Comparison of ENCODE assay signal across 10 cellular contexts in genomic region chr17:18235743-18236256, GRCh38. TPM values are rescaled to one million over a fixed set of nuclear protein-coding genes. Genes with fewer than 3 reads are reported as not detected.
DNase-seq lines count a peak whose midpoint lies in the region; ATAC-seq and TF ChIP-seq lines count a peak whose summit lies in the region.
"Had no signal": no experiment of that assay in that cellular context is flagged by ENCODE, and none has a peak within 500 bp of the region (broad histone marks: within the 10 kb centered on the region; RNA-seq: fewer than 3 reads in every experiment).

No MANE protein-coding gene starts in this region.

- peak overlapping the region; percentile 74 for H3K27ac Mint-ChIP-seq in activated CD4-positive, alpha-beta T cell treated with anti-CD3 and anti-CD28 coated beads for 36 hours
- H3K27ac Mint-ChIP-seq in activated CD8-positive, alpha-beta memory T cell treated with anti-CD3 and anti-CD28 coated beads, Interleukin-2, amount 10 ng/mL, durations not matched to agents 7 days and 5 days: no peak overlapping the region
- H3K27ac Mint-ChIP-seq in stimulated activated memory B cell treated with anti-CD40 and anti-IgM and Interleukin-4, amounts not matched to agents 10 μg/mL and 1 μg/mL and 100 μg/mL, for 72 hours: peak overlapping the region; percentile 42

- no peaks in the 10 kb centered on the region for H3K9me3 Mint-ChIP-seq in activated CD4-positive, alpha-beta T cell treated with anti-CD3 and anti-CD28 coated beads for 36 hours (ENCODE audit: low read depth)
- H3K9me3 Mint-ChIP-seq in activated CD8-positive, alpha-beta memory T cell treated with anti-CD3 and anti-CD28 coated beads, Interleukin-2, amount 10 ng/mL, durations not matched to agents 7 days and 5 days (ENCODE audit: low read depth): no peaks in the 10 kb centered on the region
- H3K9me3 Mint-ChIP-seq in stimulated activated memory B cell treated with anti-CD40 and anti-IgM and Interleukin-4, amounts not matched to agents 10 μg/mL and 1 μg/mL and 100 μg/mL, for 72 hours: no peaks in the 10 kb centered on the region

- POLR2A ChIA-PET in activated CD4-positive, alpha-beta T cell treated with anti-CD3 and anti-CD28 coated beads for 36 hours (lab: Charles Lee): no interaction called here

- no peak overlapping the region for H3K9ac ChIP-seq in fibroblast of lung (ENCODE audit: insufficient read depth, low read length)
- H3K9ac ChIP-seq: parathyroid adenoma had no signal

- peaks cover 9% of the 10 kb centered on the region for H3K36me3 Mint-ChIP-seq in activated CD4-positive, alpha-beta T cell treated with anti-CD3 and anti-CD28 coated beads for 36 hours (ENCODE audit: low read depth)
- H3K36me3 Mint-ChIP-seq in activated CD8-positive, alpha-beta memory T cell treated with anti-CD3 and anti-CD28 coated beads, Interleukin-2, amount 10 ng/mL, durations not matched to agents 7 days and 5 days: no peaks in the 10 kb centered on the region
- peaks cover 34% of the 10 kb centered on the region for H3K36me3 Mint-ChIP-seq in stimulated activated memory B cell treated with anti-CD40 and anti-IgM and Interleukin-4, amounts not matched to agents 10 μg/mL and 1 μg/mL and 100 μg/mL, for 72 hours

- intact Hi-C loops in activated CD4-positive, alpha-beta T cell treated with anti-CD3 and anti-CD28 coated beads for 36 hours (cut with DNase I, micrococcal nuclease): no loop called here

- H3K4me1 ChIP-seq in fibroblast of lung (ENCODE audit: control insufficient read depth, extremely low read depth, insufficient read depth, low read length): no peaks in the 10 kb centered on the region
- H3K4me1 ChIP-seq: parathyroid adenoma had no signal

- H3K27me3 ChIP-seq in fibroblast of lung (ENCODE audit: control insufficient read depth, insufficient read depth, low read length): no peaks in the 10 kb centered on the region

- no peaks in the 10 kb centered on the region for H3K9me3 ChIP-seq in fibroblast of lung (ENCODE audit: control insufficient read depth, insufficient read depth, low read depth, low read length)

- no peak overlapping the region for H3K4me3 Mint-ChIP-seq in activated CD4-positive, alpha-beta T cell treated with anti-CD3 and anti-CD28 coated beads for 36 hours
- H3K4me3 Mint-ChIP-seq in activated CD8-positive, alpha-beta memory T cell treated with anti-CD3 and anti-CD28 coated beads, Interleukin-2, amount 10 ng/mL, durations not matched to agents 7 days and 5 days: no peak overlapping the region
- H3K4me3 Mint-ChIP-seq in stimulated activated memory B cell treated with anti-CD40 and anti-IgM and Interleukin-4, amounts not matched to agents 10 μg/mL and 1 μg/mL and 100 μg/mL, for 72 hours: no peak overlapping the region

- peaks cover 19% of the 10 kb centered on the region for H3K36me3 ChIP-seq in fibroblast of lung (ENCODE audit: control insufficient read depth, insufficient read depth, low read length)

- H3K4me3 ChIP-seq in fibroblast of lung (replicated peaks in 1 of 4; ENCODE audit: control extremely low read depth in 1 of 4, insufficient read depth in 1 of 4, low read depth in 3 of 4, low read length in 4 of 4): no peak overlapping the region
- no peak overlapping the region for H3K4me3 ChIP-seq in coronary artery
- H3K4me3 ChIP-seq: GM12878 had no signal

- TF ChIP-seq CTCF in fibroblast of lung (conservative IDR thresholded peaks at IDR 0.05 in 1 of 2, IDR thresholded peaks at IDR 0.05 in 1 of 2; ENCODE audit: low read depth in 1 of 2, low read length in 2 of 2) (no peak), coronary artery (IDR thresholded peaks at IDR 0.05) (no peak)

- no peaks in the 10 kb centered on the region for H4K20me1 ChIP-seq in fibroblast of lung (ENCODE audit: control insufficient read depth, extremely low read depth, insufficient read depth, low read length)

- no peak overlapping the region for H2AFZ ChIP-seq in fibroblast of lung (ENCODE audit: low read length)
- H2AFZ ChIP-seq: parathyroid adenoma had no signal

- CTCF ChIA-PET in activated CD4-positive, alpha-beta T cell treated with anti-CD3 and anti-CD28 coated beads for 36 hours (lab: Charles Lee): no interaction called here
- CTCF ChIA-PET in activated CD8-positive, alpha-beta memory T cell treated with anti-CD3 and anti-CD28 coated beads, Interleukin-2, amount 10 ng/mL, durations not matched to agents 7 days and 5 days (lab: Charles Lee): no interaction called here

- peak; percentile 91 for ATAC-seq in activated CD4-positive, alpha-beta T cell treated with anti-CD3 and anti-CD28 coated beads for 36 hours
- ATAC-seq in activated CD8-positive, alpha-beta memory T cell treated with anti-CD3 and anti-CD28 coated beads, Interleukin-2, amount 10 ng/mL, durations not matched to agents 7 days and 5 days: peak; percentile 24
- peak; percentile 6 for ATAC-seq in stimulated activated memory B cell treated with anti-CD40 and anti-IgM and Interleukin-4, amounts not matched to agents 10 μg/mL and 1 μg/mL and 100 μg/mL, for 72 hours
- ATAC-seq in GM21526 (IDR thresholded peaks at IDR 0.05; ENCODE audit: low FRiP score, unreplicated experiment): no peak
- ATAC-seq: GM12878 had no signal

- H3K27me3 Mint-ChIP-seq in activated CD4-positive, alpha-beta T cell treated with anti-CD3 and anti-CD28 coated beads for 36 hours: no peaks in the 10 kb centered on the region
- H3K27me3 Mint-ChIP-seq in activated CD8-positive, alpha-beta memory T cell treated with anti-CD3 and anti-CD28 coated beads, Interleukin-2, amount 10 ng/mL, durations not matched to agents 7 days and 5 days: no peaks in the 10 kb centered on the region
- H3K27me3 Mint-ChIP-seq in stimulated activated memory B cell treated with anti-CD40 and anti-IgM and Interleukin-4, amounts not matched to agents 10 μg/mL and 1 μg/mL and 100 μg/mL, for 72 hours: no peaks in the 10 kb centered on the region

- DNase-seq in activated CD4-positive, alpha-beta T cell treated with anti-CD3 and anti-CD28 coated beads for 36 hours: peak; percentile 78
- DNase-seq in activated CD4-positive, alpha-beta T cell treated with anti-CD3 and anti-CD28 coated beads, Interleukin-2, amount 50 U/mL, for 4 hours: no peak
- DNase-seq in activated CD8-positive, alpha-beta memory T cell treated with anti-CD3 and anti-CD28 coated beads, Interleukin-2, amount 10 ng/mL, durations not matched to agents 7 days and 5 days: no peak
- DNase-seq in fibroblast of lung (ENCODE audit: low read depth in 2 of 2) (peak; percentile 44 to 80), OCI-M1 (lab: John Stamatoyannopoulos, UW) (no peak), coronary artery (ENCODE audit: low spot score) (no peak)

- H3K27ac ChIP-seq in fibroblast of lung (ENCODE audit: insufficient read depth, low read length) (no peak overlapping the region), coronary artery (peak overlapping the region in 1 of 2 donors; percentile 56)
- H3K27ac ChIP-seq: parathyroid adenoma had no signal

- H3K4me2 ChIP-seq in fibroblast of lung (ENCODE audit: extremely low read depth, insufficient read depth, low read length): no peak overlapping the region

- H3K4me1 Mint-ChIP-seq in activated CD4-positive, alpha-beta T cell treated with anti-CD3 and anti-CD28 coated beads for 36 hours: peaks cover 16% of the 10 kb centered on the region
- peaks cover 2% of the 10 kb centered on the region for H3K4me1 Mint-ChIP-seq in activated CD8-positive, alpha-beta memory T cell treated with anti-CD3 and anti-CD28 coated beads, Interleukin-2, amount 10 ng/mL, durations not matched to agents 7 days and 5 days
- H3K4me1 Mint-ChIP-seq in stimulated activated memory B cell treated with anti-CD40 and anti-IgM and Interleukin-4, amounts not matched to agents 10 μg/mL and 1 μg/mL and 100 μg/mL, for 72 hours: peaks cover 6% of the 10 kb centered on the region

- no peaks in the 10 kb centered on the region for H3K79me2 ChIP-seq in fibroblast of lung (ENCODE audit: control insufficient read depth, insufficient read depth, low read length)
- H3K79me2 ChIP-seq: parathyroid adenoma had no signal

RNA-seq across cellular contexts. Expression of gene LLGL1, which starts 10.4 kb away (rescaled TPM):
- 10 to 100 TPM; 17.5 to 18.4 TPM for total RNA-seq in activated CD4-positive, alpha-beta T cell treated with anti-CD3 and anti-CD28 coated beads for 36 hours
- 10 to 100 TPM; 23.8 to 24.8 TPM for total RNA-seq in activated CD8-positive, alpha-beta memory T cell treated with anti-CD3 and anti-CD28 coated beads, Interleukin-2, amount 10 ng/mL, durations not matched to agents 7 days and 5 days
- 25.4 and 32.2 TPM in 2 replicates for total RNA-seq in fibroblast of lung
- 15.1 and 21.1 TPM in 2 replicates for polyA plus RNA-seq in fibroblast of lung
- polyA plus RNA-seq in fibroblast of lung (2012): 19.6 and 25.9 TPM in 2 replicates
- 45.1 and 47.2 TPM in 2 replicates for polyA minus RNA-seq in fibroblast of lung (ENCODE audit: low replicate concordance)

RNA-seq across cellular contexts. Expression of gene FLII, which starts 22.7 kb away (rescaled TPM):
- total RNA-seq in activated CD4-positive, alpha-beta T cell treated with anti-CD3 and anti-CD28 coated beads for 36 hours: 100 to 1,000 TPM; 282 to 364 TPM
- total RNA-seq in activated CD8-positive, alpha-beta memory T cell treated with anti-CD3 and anti-CD28 coated beads, Interleukin-2, amount 10 ng/mL, durations not matched to agents 7 days and 5 days: 100 to 1,000 TPM; 338 to 357 TPM
- total RNA-seq in fibroblast of lung: 284 and 395 TPM in 2 replicates
- 199 and 313 TPM in 2 replicates for polyA plus RNA-seq in fibroblast of lung
- 223 and 352 TPM in 2 replicates for polyA plus RNA-seq in fibroblast of lung (2012)
- 521 and 754 TPM in 2 replicates for polyA minus RNA-seq in fibroblast of lung (ENCODE audit: low replicate concordance)

RNA-seq across cellular contexts. Expression of gene MIEF2, which starts 24.7 kb away (rescaled TPM):
- total RNA-seq in activated CD4-positive, alpha-beta T cell treated with anti-CD3 and anti-CD28 coated beads for 36 hours: 1 to 10 TPM; 3.3 to 5.2 TPM
- 1 to 10 TPM; 8.4 to 10.0 TPM for total RNA-seq in activated CD8-positive, alpha-beta memory T cell treated with anti-CD3 and anti-CD28 coated beads, Interleukin-2, amount 10 ng/mL, durations not matched to agents 7 days and 5 days
- 13.1 and 16.2 TPM in 2 replicates for total RNA-seq in fibroblast of lung
- 3.9 and 4.2 TPM in 2 replicates for polyA plus RNA-seq in fibroblast of lung
- polyA plus RNA-seq in fibroblast of lung (2012): 6.7 and 7.9 TPM in 2 replicates
- 6.9 and 7.3 TPM in 2 replicates for polyA minus RNA-seq in fibroblast of lung (ENCODE audit: low replicate concordance)

RNA-seq across cellular contexts. Expression of gene ALKBH5, which starts 52.2 kb away (rescaled TPM):
- total RNA-seq in activated CD4-positive, alpha-beta T cell treated with anti-CD3 and anti-CD28 coated beads for 36 hours: 100 to 1,000 TPM; 163 to 168 TPM
- 100 to 1,000 TPM; 111 to 126 TPM for total RNA-seq in activated CD8-positive, alpha-beta memory T cell treated with anti-CD3 and anti-CD28 coated beads, Interleukin-2, amount 10 ng/mL, durations not matched to agents 7 days and 5 days
- 93.7 and 103 TPM in 2 replicates for total RNA-seq in fibroblast of lung
- polyA plus RNA-seq in fibroblast of lung: 67.7 and 70.3 TPM in 2 replicates
- polyA plus RNA-seq in fibroblast of lung (2012): 42.8 and 48.0 TPM in 2 replicates
- polyA minus RNA-seq in fibroblast of lung (ENCODE audit: low replicate concordance): 127 and 143 TPM in 2 replicates

Comparison
In these comparisons a context has a peak if more than half of its experiments do, and no peak if none do; other contexts are left out.
1. DNase-seq: peak in activated CD4-positive, alpha-beta T cell treated with anti-CD3 and anti-CD28 coated beads for 36 hours (single experiment) and fibroblast of lung (2 of 2); none in activated CD4-positive, alpha-beta T cell treated with anti-CD3 and anti-CD28 coated beads, Interleukin-2, amount 50 U/mL, for 4 hours (0 of 2), activated CD8-positive, alpha-beta memory T cell treated with anti-CD3 and anti-CD28 coated beads, Interleukin-2, amount 10 ng/mL, durations not matched to agents 7 days and 5 days (single experiment), OCI-M1 (single experiment) and coronary artery (single experiment).